Comparison of ENCODE assay signal across 14 cellular contexts in the genomic region with DNA sequence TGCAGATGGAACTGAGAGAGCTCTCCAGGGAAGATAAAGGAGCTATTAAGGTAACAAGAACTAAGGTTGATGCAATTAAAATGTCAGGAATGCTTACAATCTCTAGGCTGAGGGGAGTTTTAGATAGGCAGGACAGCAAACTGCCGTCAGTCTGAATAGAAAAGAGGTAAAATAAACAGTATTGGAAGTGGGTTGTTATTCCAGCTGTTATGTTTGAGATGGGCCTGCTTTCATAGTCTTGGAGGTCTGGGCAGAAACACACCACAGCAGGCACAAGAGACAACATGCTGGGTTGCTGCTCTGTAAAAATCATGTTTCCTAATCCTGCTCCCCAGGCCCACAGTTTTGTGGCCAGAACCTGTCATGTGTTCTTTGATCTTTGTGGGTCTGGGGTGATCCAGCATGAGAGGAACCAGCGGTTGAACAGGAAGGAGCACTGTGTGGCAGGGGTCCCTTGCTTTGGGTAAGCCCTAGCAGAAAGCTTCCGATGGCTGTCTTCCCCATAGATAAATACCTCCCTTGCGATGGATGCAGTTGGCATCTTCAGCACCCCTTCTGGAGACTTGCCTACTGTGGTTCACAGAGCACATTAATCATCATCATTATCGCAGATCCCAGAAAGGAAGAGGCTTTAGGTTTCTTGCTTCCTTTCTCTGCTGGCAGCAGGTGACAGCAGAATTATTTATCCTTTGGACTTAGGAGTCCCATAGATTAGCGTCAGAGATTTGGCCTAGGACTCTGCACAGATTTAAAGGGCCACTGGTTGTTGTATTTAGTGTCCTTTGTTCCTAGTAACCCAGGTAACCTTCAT.
DNase-seq lines count a peak whose midpoint lies in the region; ATAC-seq and TF ChIP-seq lines count a peak whose summit lies in the region.
"Had no signal": no experiment of that assay in that cellular context is flagged by ENCODE, and none has a peak within 500 bp of the region (broad histone marks: within the 10 kb centered on the region; RNA-seq: fewer than 3 reads in every experiment).

No MANE protein-coding gene starts in this region.

- no peaks in the 10 kb centered on the region for H3K9me3 ChIP-seq in right atrium auricular region
- no peaks in the 10 kb centered on the region for H3K9me3 ChIP-seq in testis
- H3K9me3 ChIP-seq: body of pancreas had no signal

- DNase-seq in GM04504 (ENCODE audit: low read depth) (peak; percentile 17), NCI-H2227 treated with DMSO at 0.1 percent for 48 hours (lab: John Stamatoyannopoulos, UW) (peak; percentile 79), astrocyte of the cerebellum (ENCODE audit: low read depth) (peak; percentile 87), mesothelial cell of epicardium (ENCODE audit: low spot score in 2 of 2, unreplicated experiment in 2 of 2) (no peak), right atrium auricular region (ENCODE audit: low spot score) (no peak), testis (no peak)
- DNase-seq in stimulated activated CD4-positive, alpha-beta T cell treated with anti-CD3 and anti-CD28 coated beads, Interleukin-15, amount 100 ng/mL, for 24 hours, result no peak
- DNase-seq: activated CD8-positive, alpha-beta memory T cell treated with anti-CD3 and anti-CD28 coated beads, Interleukin-2, amount 50 U/mL, for 4 hours; body of pancreas; CD4-positive, alpha-beta memory T cell; NCI-H2029; PC-9; T1000 had no signal

- no peaks in the 10 kb centered on the region for H3K4me1 ChIP-seq in right atrium auricular region
- H3K4me1 ChIP-seq in testis, result no peaks in the 10 kb centered on the region
- H3K4me1 ChIP-seq: body of pancreas had no signal

- H3K36me3 Mint-ChIP-seq in mesothelial cell of epicardium, result no peaks in the 10 kb centered on the region

- no peaks in the 10 kb centered on the region for H3K36me3 ChIP-seq in right atrium auricular region
- H3K36me3 ChIP-seq in testis (ENCODE audit: low read depth, missing control alignments), result no peaks in the 10 kb centered on the region

- H3K27ac ChIP-seq in right atrium auricular region, result no peak overlapping the region
- H3K27ac ChIP-seq in testis, result no peak overlapping the region
- H3K27ac ChIP-seq: body of pancreas, PC-9 had no signal

- peak overlapping the region; percentile 19 for H3K27ac Mint-ChIP-seq in mesothelial cell of epicardium

- peaks cover 25% of the 10 kb centered on the region for H3K4me1 Mint-ChIP-seq in mesothelial cell of epicardium

- intact Hi-C loops in testis (cut with DNase I; ENCODE audit: low total_unique reads), result no loop called here

- no peak for ATAC-seq in HG03045 (IDR thresholded peaks at IDR 0.05; ENCODE audit: unreplicated experiment)
- ATAC-seq: body of pancreas had no signal

- no peak for TF ChIP-seq CTCF in astrocyte of the cerebellum (IDR thresholded peaks at IDR 0.05; ENCODE audit: low read depth, low read length, missing control alignments)
- no peak for TF ChIP-seq CTCF in mesothelial cell of epicardium (IDR thresholded peaks at IDR 0.05; ENCODE audit: unreplicated experiment)
- TF ChIP-seq CTCF in right atrium auricular region (IDR thresholded peaks at IDR 0.05), result no peak
- no peak for TF ChIP-seq CTCF in testis (IDR thresholded peaks at IDR 0.05)

- no peak for TF ChIP-seq POLR2A in testis (IDR thresholded peaks at IDR 0.05)

- WGBS in testis, 2 donors, result 45 to 50% methylated on average over 6 of the region's 6 CpGs

- H3K27me3 Mint-ChIP-seq in mesothelial cell of epicardium (ENCODE audit: low read depth), result peaks cover 2% of the 10 kb centered on the region
- H3K27me3 Mint-ChIP-seq: CD4-positive, alpha-beta memory T cell had no signal

- H3K4me3 ChIP-seq in astrocyte of the cerebellum (ENCODE audit: low read depth, low read length) (no peak overlapping the region), right atrium auricular region (no peak overlapping the region), testis (no peak overlapping the region)
- H3K4me3 ChIP-seq: body of pancreas, PC-9 had no signal

- in situ Hi-C loops in astrocyte of the cerebellum (cut with HindIII; ENCODE audit: low sequenced_read_pairs), result no loop called here

- H3K27me3 ChIP-seq in right atrium auricular region (no peaks in the 10 kb centered on the region), testis (no peaks in the 10 kb centered on the region)
- H3K27me3 ChIP-seq: body of pancreas had no signal

- no peaks in the 10 kb centered on the region for H3K9me3 Mint-ChIP-seq in mesothelial cell of epicardium
- H3K9me3 Mint-ChIP-seq: CD4-positive, alpha-beta memory T cell had no signal

- H3K4me3 Mint-ChIP-seq in mesothelial cell of epicardium, result no peak overlapping the region
- H3K4me3 Mint-ChIP-seq: CD4-positive, alpha-beta memory T cell had no signal

Comparison
In these comparisons a context has a peak if more than half of its experiments do, and no peak if none do; other contexts are left out.
1. DNase-seq: peak in GM04504 (single experiment), NCI-H2227 treated with DMSO at 0.1 percent for 48 hours (single experiment) and astrocyte of the cerebellum (single experiment); none in mesothelial cell of epicardium (0 of 2), right atrium auricular region (single experiment), testis (single experiment) and stimulated activated CD4-positive, alpha-beta T cell treated with anti-CD3 and anti-CD28 coated beads, Interleukin-15, amount 100 ng/mL, for 24 hours (single experiment).